Comparison of ENCODE assay signal across 2 cellular contexts in genomic region chr7:150381096-150381495, GRCh38.
TF ChIP-seq lines count a peak whose summit lies in the region.

No MANE protein-coding gene starts in this region.

TF ChIP-seq in GM12878, 131 proteins besides CTCF, POLR2A, EP300 and RAD21:
- TF ChIP-seq MEF2A (IDR thresholded peaks at IDR 0.05; ENCODE audit: insufficient read depth, low read depth, low read length), result no peak
- TF ChIP-seq PAX8 (IDR thresholded peaks at IDR 0.05), result no peak
- TF ChIP-seq CBX3 (IDR thresholded peaks at IDR 0.05; ENCODE audit: borderline replicate concordance, low read depth), result no peak
- TF ChIP-seq ZNF24 (IDR thresholded peaks at IDR 0.05), result no peak
- TF ChIP-seq, protein P1, sequence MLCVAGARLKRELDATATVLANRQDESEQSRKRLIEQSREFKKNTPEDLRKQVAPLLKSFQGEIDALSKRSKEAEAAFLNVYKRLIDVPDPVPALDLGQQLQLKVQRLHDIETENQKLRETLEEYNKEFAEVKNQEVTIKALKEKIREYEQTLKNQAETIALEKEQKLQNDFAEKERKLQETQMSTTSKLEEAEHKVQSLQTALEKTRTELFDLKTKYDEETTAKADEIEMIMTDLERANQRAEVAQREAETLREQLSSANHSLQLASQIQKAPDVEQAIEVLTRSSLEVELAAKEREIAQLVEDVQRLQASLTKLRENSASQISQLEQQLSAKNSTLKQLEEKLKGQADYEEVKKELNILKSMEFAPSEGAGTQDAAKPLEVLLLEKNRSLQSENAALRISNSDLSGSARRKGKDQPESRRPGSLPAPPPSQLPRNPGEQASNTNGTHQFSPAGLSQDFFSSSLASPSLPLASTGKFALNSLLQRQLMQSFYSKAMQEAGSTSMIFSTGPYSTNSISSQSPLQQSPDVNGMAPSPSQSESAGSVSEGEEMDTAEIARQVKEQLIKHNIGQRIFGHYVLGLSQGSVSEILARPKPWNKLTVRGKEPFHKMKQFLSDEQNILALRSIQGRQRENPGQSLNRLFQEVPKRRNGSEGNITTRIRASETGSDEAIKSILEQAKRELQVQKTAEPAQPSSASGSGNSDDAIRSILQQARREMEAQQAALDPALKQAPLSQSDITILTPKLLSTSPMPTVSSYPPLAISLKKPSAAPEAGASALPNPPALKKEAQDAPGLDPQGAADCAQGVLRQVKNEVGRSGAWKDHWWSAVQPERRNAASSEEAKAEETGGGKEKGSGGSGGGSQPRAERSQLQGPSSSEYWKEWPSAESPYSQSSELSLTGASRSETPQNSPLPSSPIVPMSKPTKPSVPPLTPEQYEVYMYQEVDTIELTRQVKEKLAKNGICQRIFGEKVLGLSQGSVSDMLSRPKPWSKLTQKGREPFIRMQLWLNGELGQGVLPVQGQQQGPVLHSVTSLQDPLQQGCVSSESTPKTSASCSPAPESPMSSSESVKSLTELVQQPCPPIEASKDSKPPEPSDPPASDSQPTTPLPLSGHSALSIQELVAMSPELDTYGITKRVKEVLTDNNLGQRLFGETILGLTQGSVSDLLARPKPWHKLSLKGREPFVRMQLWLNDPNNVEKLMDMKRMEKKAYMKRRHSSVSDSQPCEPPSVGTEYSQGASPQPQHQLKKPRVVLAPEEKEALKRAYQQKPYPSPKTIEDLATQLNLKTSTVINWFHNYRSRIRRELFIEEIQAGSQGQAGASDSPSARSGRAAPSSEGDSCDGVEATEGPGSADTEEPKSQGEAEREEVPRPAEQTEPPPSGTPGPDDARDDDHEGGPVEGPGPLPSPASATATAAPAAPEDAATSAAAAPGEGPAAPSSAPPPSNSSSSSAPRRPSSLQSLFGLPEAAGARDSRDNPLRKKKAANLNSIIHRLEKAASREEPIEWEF (IDR thresholded peaks at IDR 0.05; ENCODE audit: insufficient replicate concordance, low read depth, low read length), result no peak
- TF ChIP-seq HDAC2 (IDR thresholded peaks at IDR 0.05), result no peak
- 0 out of 2 replicates have a peak, but pooled peaks have one; percentile 24 for TF ChIP-seq HDGF (IDR thresholded peaks at IDR 0.05)
- TF ChIP-seq BCL11A (IDR thresholded peaks at IDR 0.05; ENCODE audit: low read depth, low read length), result no peak
- TF ChIP-seq SUZ12 (IDR thresholded peaks at IDR 0.05; ENCODE audit: unreplicated experiment), result no peak

TF ChIP-seq in neural cell, 6 proteins besides CTCF, POLR2A, EP300 and RAD21:
- TF ChIP-seq POLR2AphosphoS5 (IDR thresholded peaks at IDR 0.05) (no peak), SMC3 (conservative IDR thresholded peaks at IDR 0.05; ENCODE audit: poor library complexity) (no peak), TAF1 (IDR thresholded peaks at IDR 0.05; ENCODE audit: low read depth) (no peak), EZH2 (IDR thresholded peaks at IDR 0.05; ENCODE audit: borderline replicate concordance, insufficient read depth, low read length, poor library complexity, severe bottlenecking) (no peak), MXI1 (conservative IDR thresholded peaks at IDR 0.05; ENCODE audit: poor library complexity, severe bottlenecking) (no peak)
- TF ChIP-seq, protein P2, sequence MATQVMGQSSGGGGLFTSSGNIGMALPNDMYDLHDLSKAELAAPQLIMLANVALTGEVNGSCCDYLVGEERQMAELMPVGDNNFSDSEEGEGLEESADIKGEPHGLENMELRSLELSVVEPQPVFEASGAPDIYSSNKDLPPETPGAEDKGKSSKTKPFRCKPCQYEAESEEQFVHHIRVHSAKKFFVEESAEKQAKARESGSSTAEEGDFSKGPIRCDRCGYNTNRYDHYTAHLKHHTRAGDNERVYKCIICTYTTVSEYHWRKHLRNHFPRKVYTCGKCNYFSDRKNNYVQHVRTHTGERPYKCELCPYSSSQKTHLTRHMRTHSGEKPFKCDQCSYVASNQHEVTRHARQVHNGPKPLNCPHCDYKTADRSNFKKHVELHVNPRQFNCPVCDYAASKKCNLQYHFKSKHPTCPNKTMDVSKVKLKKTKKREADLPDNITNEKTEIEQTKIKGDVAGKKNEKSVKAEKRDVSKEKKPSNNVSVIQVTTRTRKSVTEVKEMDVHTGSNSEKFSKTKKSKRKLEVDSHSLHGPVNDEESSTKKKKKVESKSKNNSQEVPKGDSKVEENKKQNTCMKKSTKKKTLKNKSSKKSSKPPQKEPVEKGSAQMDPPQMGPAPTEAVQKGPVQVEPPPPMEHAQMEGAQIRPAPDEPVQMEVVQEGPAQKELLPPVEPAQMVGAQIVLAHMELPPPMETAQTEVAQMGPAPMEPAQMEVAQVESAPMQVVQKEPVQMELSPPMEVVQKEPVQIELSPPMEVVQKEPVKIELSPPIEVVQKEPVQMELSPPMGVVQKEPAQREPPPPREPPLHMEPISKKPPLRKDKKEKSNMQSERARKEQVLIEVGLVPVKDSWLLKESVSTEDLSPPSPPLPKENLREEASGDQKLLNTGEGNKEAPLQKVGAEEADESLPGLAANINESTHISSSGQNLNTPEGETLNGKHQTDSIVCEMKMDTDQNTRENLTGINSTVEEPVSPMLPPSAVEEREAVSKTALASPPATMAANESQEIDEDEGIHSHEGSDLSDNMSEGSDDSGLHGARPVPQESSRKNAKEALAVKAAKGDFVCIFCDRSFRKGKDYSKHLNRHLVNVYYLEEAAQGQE (IDR thresholded peaks at IDR 0.05; ENCODE audit: borderline replicate concordance), result no peak
